Comparison of ENCODE assay signal across 1 cellular context in genomic region chr2:218568190-218569037, GRCh38.
TF ChIP-seq lines count a peak whose summit lies in the region.

Gene CNOT9, plus strand, starts transcription at chr2:218568839. Its CDS starts 116 bp downstream, at chr2:218568955.
Gene USP37, minus strand, starts transcription at chr2:218568351. Its CDS starts 9,698 bp downstream, at chr2:218558653.

TF ChIP-seq in K562, 482 proteins besides CTCF, POLR2A, EP300 and RAD21 (continued from another document and continues in another):
- TF ChIP-seq, protein P1, sequence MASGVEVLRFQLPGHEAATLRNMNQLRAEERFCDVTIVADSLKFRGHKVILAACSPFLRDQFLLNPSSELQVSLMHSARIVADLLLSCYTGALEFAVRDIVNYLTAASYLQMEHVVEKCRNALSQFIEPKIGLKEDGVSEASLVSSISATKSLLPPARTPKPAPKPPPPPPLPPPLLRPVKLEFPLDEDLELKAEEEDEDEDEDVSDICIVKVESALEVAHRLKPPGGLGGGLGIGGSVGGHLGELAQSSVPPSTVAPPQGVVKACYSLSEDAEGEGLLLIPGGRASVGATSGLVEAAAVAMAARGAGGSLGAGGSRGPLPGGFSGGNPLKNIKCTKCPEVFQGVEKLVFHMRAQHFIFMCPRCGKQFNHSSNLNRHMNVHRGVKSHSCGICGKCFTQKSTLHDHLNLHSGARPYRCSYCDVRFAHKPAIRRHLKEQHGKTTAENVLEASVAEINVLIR (CRISPR knock-in tag; IDR thresholded peaks at IDR 0.05) = no peak
- no peak for TF ChIP-seq KHSRP (IDR thresholded peaks at IDR 0.05)
- no peak for TF ChIP-seq MCM3 (IDR thresholded peaks at IDR 0.05)
- TF ChIP-seq ZFP36 (IDR thresholded peaks at IDR 0.05; ENCODE audit: low read depth, low read length, partially characterized antibody) = no peak
- TF ChIP-seq, protein P2, sequence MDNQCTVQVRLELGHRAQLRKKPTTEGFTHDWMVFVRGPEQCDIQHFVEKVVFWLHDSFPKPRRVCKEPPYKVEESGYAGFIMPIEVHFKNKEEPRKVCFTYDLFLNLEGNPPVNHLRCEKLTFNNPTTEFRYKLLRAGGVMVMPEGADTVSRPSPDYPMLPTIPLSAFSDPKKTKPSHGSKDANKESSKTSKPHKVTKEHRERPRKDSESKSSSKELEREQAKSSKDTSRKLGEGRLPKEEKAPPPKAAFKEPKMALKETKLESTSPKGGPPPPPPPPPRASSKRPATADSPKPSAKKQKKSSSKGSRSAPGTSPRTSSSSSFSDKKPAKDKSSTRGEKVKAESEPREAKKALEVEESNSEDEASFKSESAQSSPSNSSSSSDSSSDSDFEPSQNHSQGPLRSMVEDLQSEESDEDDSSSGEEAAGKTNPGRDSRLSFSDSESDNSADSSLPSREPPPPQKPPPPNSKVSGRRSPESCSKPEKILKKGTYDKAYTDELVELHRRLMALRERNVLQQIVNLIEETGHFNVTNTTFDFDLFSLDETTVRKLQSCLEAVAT (IDR thresholded peaks at IDR 0.05) = no peak
- no peak for TF ChIP-seq RUNX1 (IDR thresholded peaks at IDR 0.05; ENCODE audit: low read depth)
- TF ChIP-seq, protein P3, sequence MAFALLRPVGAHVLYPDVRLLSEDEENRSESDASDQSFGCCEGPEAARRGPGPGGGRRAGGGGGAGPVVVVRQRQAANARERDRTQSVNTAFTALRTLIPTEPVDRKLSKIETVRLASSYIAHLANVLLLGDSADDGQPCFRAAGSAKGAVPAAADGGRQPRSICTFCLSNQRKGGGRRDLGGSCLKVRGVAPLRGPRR (CRISPR knock-in tag; IDR thresholded peaks at IDR 0.05) = no peak
- TF ChIP-seq FOXA1 (IDR thresholded peaks at IDR 0.05; ENCODE audit: borderline replicate concordance) = no peak
- no peak for TF ChIP-seq NBN (IDR thresholded peaks at IDR 0.05; ENCODE audit: low read depth)
- TF ChIP-seq ZNF174 (CRISPR knock-in tag; IDR thresholded peaks at IDR 0.05) = no peak
- TF ChIP-seq SMAD2 (IDR thresholded peaks at IDR 0.05; ENCODE audit: low read depth, low read length) = no peak
- TF ChIP-seq, protein P4, sequence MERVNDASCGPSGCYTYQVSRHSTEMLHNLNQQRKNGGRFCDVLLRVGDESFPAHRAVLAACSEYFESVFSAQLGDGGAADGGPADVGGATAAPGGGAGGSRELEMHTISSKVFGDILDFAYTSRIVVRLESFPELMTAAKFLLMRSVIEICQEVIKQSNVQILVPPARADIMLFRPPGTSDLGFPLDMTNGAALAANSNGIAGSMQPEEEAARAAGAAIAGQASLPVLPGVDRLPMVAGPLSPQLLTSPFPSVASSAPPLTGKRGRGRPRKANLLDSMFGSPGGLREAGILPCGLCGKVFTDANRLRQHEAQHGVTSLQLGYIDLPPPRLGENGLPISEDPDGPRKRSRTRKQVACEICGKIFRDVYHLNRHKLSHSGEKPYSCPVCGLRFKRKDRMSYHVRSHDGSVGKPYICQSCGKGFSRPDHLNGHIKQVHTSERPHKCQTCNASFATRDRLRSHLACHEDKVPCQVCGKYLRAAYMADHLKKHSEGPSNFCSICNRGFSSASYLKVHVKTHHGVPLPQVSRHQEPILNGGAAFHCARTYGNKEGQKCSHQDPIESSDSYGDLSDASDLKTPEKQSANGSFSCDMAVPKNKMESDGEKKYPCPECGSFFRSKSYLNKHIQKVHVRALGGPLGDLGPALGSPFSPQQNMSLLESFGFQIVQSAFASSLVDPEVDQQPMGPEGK (CRISPR knock-in tag; IDR thresholded peaks at IDR 0.05; ENCODE audit: borderline replicate concordance) = no peak
- TF ChIP-seq CBX5 (IDR thresholded peaks at IDR 0.05; ENCODE audit: borderline replicate concordance, low read depth) = no peak
- TF ChIP-seq CBX1 (IDR thresholded peaks at IDR 0.05; ENCODE audit: low read depth) = peak; percentile 57; the same call in 1 of the 2 replicates
- no peak for TF ChIP-seq RAD51 (IDR thresholded peaks at IDR 0.05; ENCODE audit: borderline replicate concordance, low read depth)
- TF ChIP-seq MYBL2 (IDR thresholded peaks at IDR 0.05; ENCODE audit: low read depth) = no peak
- TF ChIP-seq MYBL2 (CRISPR knock-in tag; IDR thresholded peaks at IDR 0.05; ENCODE audit: borderline replicate concordance) = no peak
- no peak for TF ChIP-seq ZHX1 (conservative IDR thresholded peaks at IDR 0.05; ENCODE audit: low read length)
- TF ChIP-seq ATF6 (CRISPR knock-in tag; IDR thresholded peaks at IDR 0.05) = peak; percentile 76; the same call in 1 of the 2 replicates
- TF ChIP-seq ZKSCAN3 (CRISPR knock-in tag; IDR thresholded peaks at IDR 0.05) = no peak
- peak; percentile 78 for TF ChIP-seq RB1 (IDR thresholded peaks at IDR 0.05; ENCODE audit: low read depth)
- TF ChIP-seq ZNF75A (CRISPR knock-in tag; IDR thresholded peaks at IDR 0.05) = no peak
- TF ChIP-seq, protein P5, sequence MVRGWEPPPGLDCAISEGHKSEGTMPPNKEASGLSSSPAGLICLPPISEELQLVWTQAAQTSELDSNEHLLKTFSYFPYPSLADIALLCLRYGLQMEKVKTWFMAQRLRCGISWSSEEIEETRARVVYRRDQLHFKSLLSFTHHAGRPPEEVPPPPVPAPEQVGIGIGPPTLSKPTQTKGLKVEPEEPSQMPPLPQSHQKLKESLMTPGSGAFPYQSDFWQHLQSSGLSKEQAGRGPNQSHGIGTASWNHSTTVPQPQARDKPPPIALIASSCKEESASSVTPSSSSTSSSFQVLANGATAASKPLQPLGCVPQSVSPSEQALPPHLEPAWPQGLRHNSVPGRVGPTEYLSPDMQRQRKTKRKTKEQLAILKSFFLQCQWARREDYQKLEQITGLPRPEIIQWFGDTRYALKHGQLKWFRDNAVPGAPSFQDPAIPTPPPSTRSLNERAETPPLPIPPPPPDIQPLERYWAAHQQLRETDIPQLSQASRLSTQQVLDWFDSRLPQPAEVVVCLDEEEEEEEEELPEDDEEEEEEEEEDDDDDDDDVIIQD (CRISPR knock-in tag; IDR thresholded peaks at IDR 0.05) = no peak
- TF ChIP-seq, protein P6, sequence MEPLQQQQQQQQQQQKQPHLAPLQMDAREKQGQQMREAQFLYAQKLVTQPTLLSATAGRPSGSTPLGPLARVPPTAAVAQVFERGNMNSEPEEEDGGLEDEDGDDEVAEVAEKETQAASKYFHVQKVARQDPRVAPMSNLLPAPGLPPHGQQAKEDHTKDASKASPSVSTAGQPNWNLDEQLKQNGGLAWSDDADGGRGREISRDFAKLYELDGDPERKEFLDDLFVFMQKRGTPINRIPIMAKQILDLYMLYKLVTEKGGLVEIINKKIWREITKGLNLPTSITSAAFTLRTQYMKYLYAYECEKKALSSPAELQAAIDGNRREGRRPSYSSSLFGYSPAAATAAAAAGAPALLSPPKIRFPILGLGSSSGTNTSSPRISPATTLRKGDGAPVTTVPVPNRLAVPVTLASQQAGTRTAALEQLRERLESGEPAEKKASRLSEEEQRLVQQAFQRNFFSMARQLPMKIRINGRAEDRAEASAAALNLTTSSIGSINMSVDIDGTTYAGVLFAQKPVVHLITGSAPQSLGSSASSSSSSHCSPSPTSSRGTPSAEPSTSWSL (CRISPR knock-in tag; IDR thresholded peaks at IDR 0.05; ENCODE audit: borderline replicate concordance) = no peak
- peak; percentile 54 for TF ChIP-seq KDM5B (IDR thresholded peaks at IDR 0.05; ENCODE audit: insufficient replicate concordance, low read depth, low read length)
- TF ChIP-seq, protein P7, sequence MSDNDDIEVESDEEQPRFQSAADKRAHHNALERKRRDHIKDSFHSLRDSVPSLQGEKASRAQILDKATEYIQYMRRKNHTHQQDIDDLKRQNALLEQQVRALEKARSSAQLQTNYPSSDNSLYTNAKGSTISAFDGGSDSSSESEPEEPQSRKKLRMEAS (CRISPR knock-in tag; IDR thresholded peaks at IDR 0.05) = peak; percentile 97
- no peak for TF ChIP-seq SETDB1 (IDR thresholded peaks at IDR 0.05; ENCODE audit: low read length)
- no peak for TF ChIP-seq ZNF507 (tag; conservative IDR thresholded peaks at IDR 0.05)
- TF ChIP-seq TEAD1 (CRISPR knock-in tag; IDR thresholded peaks at IDR 0.05) = peak in 1 of 2 experiments; percentile 49; a peak in 1 of 4 replicates
- no peak for TF ChIP-seq SMARCC2 (IDR thresholded peaks at IDR 0.05; ENCODE audit: low read depth)
- TF ChIP-seq SMC3 (conservative IDR thresholded peaks at IDR 0.05; ENCODE audit: insufficient read depth, low read depth, low read length) = no peak
- no peak for TF ChIP-seq TEAD2 (tag; IDR thresholded peaks at IDR 0.05)
- TF ChIP-seq CREM (IDR thresholded peaks at IDR 0.05; ENCODE audit: low read depth) = peak; percentile 92
- TF ChIP-seq XRCC4 (IDR thresholded peaks at IDR 0.05; ENCODE audit: extremely low read depth, insufficient read depth, insufficient read length) = no peak
- TF ChIP-seq HDGF (IDR thresholded peaks at IDR 0.05) = no peak
- TF ChIP-seq SMARCA5 (IDR thresholded peaks at IDR 0.05) = no peak
- TF ChIP-seq DACH1 (IDR thresholded peaks at IDR 0.05; ENCODE audit: partially characterized antibody) = no peak
- TF ChIP-seq, protein P8, sequence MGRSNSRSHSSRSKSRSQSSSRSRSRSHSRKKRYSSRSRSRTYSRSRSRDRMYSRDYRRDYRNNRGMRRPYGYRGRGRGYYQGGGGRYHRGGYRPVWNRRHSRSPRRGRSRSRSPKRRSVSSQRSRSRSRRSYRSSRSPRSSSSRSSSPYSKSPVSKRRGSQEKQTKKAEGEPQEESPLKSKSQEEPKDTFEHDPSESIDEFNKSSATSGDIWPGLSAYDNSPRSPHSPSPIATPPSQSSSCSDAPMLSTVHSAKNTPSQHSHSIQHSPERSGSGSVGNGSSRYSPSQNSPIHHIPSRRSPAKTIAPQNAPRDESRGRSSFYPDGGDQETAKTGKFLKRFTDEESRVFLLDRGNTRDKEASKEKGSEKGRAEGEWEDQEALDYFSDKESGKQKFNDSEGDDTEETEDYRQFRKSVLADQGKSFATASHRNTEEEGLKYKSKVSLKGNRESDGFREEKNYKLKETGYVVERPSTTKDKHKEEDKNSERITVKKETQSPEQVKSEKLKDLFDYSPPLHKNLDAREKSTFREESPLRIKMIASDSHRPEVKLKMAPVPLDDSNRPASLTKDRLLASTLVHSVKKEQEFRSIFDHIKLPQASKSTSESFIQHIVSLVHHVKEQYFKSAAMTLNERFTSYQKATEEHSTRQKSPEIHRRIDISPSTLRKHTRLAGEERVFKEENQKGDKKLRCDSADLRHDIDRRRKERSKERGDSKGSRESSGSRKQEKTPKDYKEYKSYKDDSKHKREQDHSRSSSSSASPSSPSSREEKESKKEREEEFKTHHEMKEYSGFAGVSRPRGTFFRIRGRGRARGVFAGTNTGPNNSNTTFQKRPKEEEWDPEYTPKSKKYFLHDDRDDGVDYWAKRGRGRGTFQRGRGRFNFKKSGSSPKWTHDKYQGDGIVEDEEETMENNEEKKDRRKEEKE (IDR thresholded peaks at IDR 0.05; ENCODE audit: borderline replicate concordance in 1 of 2, control insufficient read depth in 1 of 2, low read depth in 2 of 2, low read length in 1 of 2) = peak in 1 of 2 experiments; percentile 60; a peak in 1 of 4 replicates
- no peak; the same call in 1 of the 2 replicates for TF ChIP-seq GTF2E2 (tag; IDR thresholded peaks at IDR 0.05)
- TF ChIP-seq LARP7 (IDR thresholded peaks at IDR 0.05) = no peak
- TF ChIP-seq RFX7 (CRISPR knock-in tag; IDR thresholded peaks at IDR 0.05) = no peak
- no peak for TF ChIP-seq SMAD1 (IDR thresholded peaks at IDR 0.05; ENCODE audit: low read depth, low read length, partially characterized antibody)
- TF ChIP-seq NFATC3 (IDR thresholded peaks at IDR 0.05) = no peak
- TF ChIP-seq MYC (IDR thresholded peaks at IDR 0.05; ENCODE audit: low read depth, low read length) = peak; percentile 52; the same call in 1 of the 2 replicates
- peak; percentile 45; the same call in 1 of the 2 replicates for TF ChIP-seq MYC (CRISPR knock-in tag; IDR thresholded peaks at IDR 0.05; ENCODE audit: borderline replicate concordance, low read depth)
- no peak for TF ChIP-seq KLF6 (CRISPR knock-in tag; IDR thresholded peaks at IDR 0.05; ENCODE audit: borderline replicate concordance)
- no peak for TF ChIP-seq ZNF324 (CRISPR knock-in tag; IDR thresholded peaks at IDR 0.05)
- TF ChIP-seq PPARD (CRISPR knock-in tag; IDR thresholded peaks at IDR 0.05) = no peak
- TF ChIP-seq ZFPM2 (CRISPR knock-in tag; IDR thresholded peaks at IDR 0.05) = no peak
- no peak for TF ChIP-seq RBM22 (IDR thresholded peaks at IDR 0.05; ENCODE audit: low read depth, low read length, poor library complexity, severe bottlenecking)
- no peak for TF ChIP-seq OTX1 (CRISPR knock-in tag; IDR thresholded peaks at IDR 0.05)
- no peak for TF ChIP-seq PRPF4 (IDR thresholded peaks at IDR 0.05; ENCODE audit: insufficient read depth, low read depth, low read length, poor library complexity, severe bottlenecking)
